Comparison of ENCODE assay signal across 8 cellular contexts in the genomic region with DNA sequence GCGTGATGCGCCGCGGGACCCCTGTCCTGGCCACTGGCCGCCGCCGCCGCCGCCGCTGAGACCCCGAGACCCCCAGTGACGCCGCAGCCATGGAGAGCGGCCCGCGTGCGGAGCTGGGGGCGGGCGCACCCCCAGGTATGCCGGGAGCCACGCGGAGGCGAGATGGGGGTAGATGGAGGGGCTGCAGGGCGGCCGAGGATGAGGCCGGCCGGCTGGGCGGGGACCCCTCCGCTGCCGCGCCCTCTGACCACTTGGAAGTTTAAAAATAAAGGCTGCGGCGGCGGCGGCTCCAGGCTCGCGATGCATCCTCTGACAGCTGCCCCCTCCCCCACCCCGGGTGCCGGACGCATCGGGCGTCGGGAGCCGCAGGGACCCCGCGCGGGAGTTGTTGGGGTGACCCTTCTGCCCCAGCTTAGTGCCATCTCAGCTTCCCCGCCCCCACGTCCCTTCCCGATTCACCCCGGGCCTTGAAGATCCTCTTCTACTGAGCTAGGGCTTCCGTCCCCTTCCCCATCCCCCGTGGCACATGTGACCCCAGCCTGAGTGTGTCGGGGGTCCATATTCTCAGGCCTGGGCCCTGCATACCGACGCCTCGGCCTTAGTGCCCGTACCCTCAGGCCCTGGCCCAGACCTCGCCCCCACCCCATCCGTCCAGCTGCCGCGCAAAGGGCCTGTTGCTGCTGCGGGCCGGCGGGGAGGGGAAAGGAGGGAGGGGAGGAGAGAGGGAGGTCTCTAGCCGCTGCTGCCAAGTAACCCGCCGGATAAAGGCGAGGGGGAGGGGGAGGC. TPM values are rescaled to one million over a fixed set of nuclear protein-coding genes. Genes with fewer than 3 reads are reported as not detected.
A peak's percentile ranks its signal among the peaks of the same experiment; 100 is the strongest.
DNase-seq lines count a peak whose midpoint lies in the region; ATAC-seq and TF ChIP-seq lines count a peak whose summit lies in the region.

No MANE protein-coding gene starts in this region.

- ATAC-seq in DND-41 (ENCODE audit: insufficient read depth, low read depth) = peak; percentile 59
- peak; percentile 6 for ATAC-seq in HG02588 (IDR thresholded peaks at IDR 0.05; ENCODE audit: unreplicated experiment)
- peak; percentile 11 for ATAC-seq in activated CD8-positive, alpha-beta memory T cell treated with anti-CD3 and anti-CD28 coated beads, Interleukin-2, amount 10 ng/mL, durations not matched to agents 7 days and 5 days
- ATAC-seq in GM21528 (IDR thresholded peaks at IDR 0.05; ENCODE audit: low FRiP score, unreplicated experiment) = no peak

- peaks cover 65% of the 10 kb centered on the region for H3K79me2 ChIP-seq in DND-41 (ENCODE audit: insufficient read depth, low read length)

- H3K4me3 ChIP-seq in DND-41 (ENCODE audit: low read depth in 1 of 2, low read length in 2 of 2) (peak overlapping the region; percentile 86 to 94), epithelial cell of esophagus (ENCODE audit: low read length) (peak overlapping the region; percentile 93), mononuclear cell (ENCODE audit: low read length) (peak overlapping the region; percentile 82), subcutaneous abdominal adipose tissue (ENCODE audit: low read depth in 1 of 5, low read length in 5 of 5) (peak overlapping the region; percentile 90 to 99 (median 96))

- H3K27me3 ChIP-seq in DND-41 (ENCODE audit: insufficient read depth, low read length, poor library complexity) (no peaks in the 10 kb centered on the region), mononuclear cell (ENCODE audit: insufficient read depth, low read length) (no peaks in the 10 kb centered on the region), subcutaneous abdominal adipose tissue (ENCODE audit: control insufficient read depth in 5 of 5, insufficient read depth in 4 of 5, low read length in 5 of 5) (no peaks in the 10 kb centered on the region)

- H3K27ac Mint-ChIP-seq in activated CD8-positive, alpha-beta memory T cell treated with anti-CD3 and anti-CD28 coated beads, Interleukin-2, amount 10 ng/mL, durations not matched to agents 7 days and 5 days = peak overlapping the region; percentile 81

- H3K36me3 ChIP-seq in DND-41 (ENCODE audit: insufficient read depth, low read length) (peaks cover 21% of the 10 kb centered on the region), subcutaneous abdominal adipose tissue (ENCODE audit: control insufficient read depth in 5 of 5, insufficient read depth in 5 of 5, low read length in 5 of 5) (peaks cover 0 to 12% (median 7%) of the 10 kb centered on the region in 5 donors)

- H3K27ac ChIP-seq in DND-41 (ENCODE audit: low read length) (peak overlapping the region; percentile 93), subcutaneous abdominal adipose tissue (ENCODE audit: low read depth, low read length) (peak overlapping the region; percentile 100)

- H3K27me3 Mint-ChIP-seq in activated CD8-positive, alpha-beta memory T cell treated with anti-CD3 and anti-CD28 coated beads, Interleukin-2, amount 10 ng/mL, durations not matched to agents 7 days and 5 days = no peaks in the 10 kb centered on the region

- H3K4me3 Mint-ChIP-seq in activated CD8-positive, alpha-beta memory T cell treated with anti-CD3 and anti-CD28 coated beads, Interleukin-2, amount 10 ng/mL, durations not matched to agents 7 days and 5 days = peak overlapping the region; percentile 91

- TF ChIP-seq CTCF in DND-41 (IDR thresholded peaks at IDR 0.05; ENCODE audit: borderline replicate concordance, extremely low read depth, low read length, poor library complexity, severe bottlenecking) = no peak
- TF ChIP-seq CTCF in epithelial cell of esophagus (IDR thresholded peaks at IDR 0.05; ENCODE audit: insufficient read depth, low read depth, low read length, missing control alignments) = no peak

- DNase-seq in DND-41 = peak; percentile 84
- DNase-seq in NCI-H526 treated with DMSO at 0.1 percent for 48 hours (lab: John Stamatoyannopoulos, UW) = peak; percentile 86
- DNase-seq in activated CD8-positive, alpha-beta memory T cell treated with anti-CD3 and anti-CD28 coated beads, Interleukin-2, amount 10 ng/mL, durations not matched to agents 7 days and 5 days = peak; percentile 76
- DNase-seq in epithelial cell of esophagus (ENCODE audit: low read depth) = no peak

- no peaks in the 10 kb centered on the region for H3K9me3 Mint-ChIP-seq in activated CD8-positive, alpha-beta memory T cell treated with anti-CD3 and anti-CD28 coated beads, Interleukin-2, amount 10 ng/mL, durations not matched to agents 7 days and 5 days (ENCODE audit: low read depth)

- CTCF ChIA-PET in activated CD8-positive, alpha-beta memory T cell treated with anti-CD3 and anti-CD28 coated beads, Interleukin-2, amount 10 ng/mL, durations not matched to agents 7 days and 5 days (lab: Charles Lee) = interaction anchor here (2.7 to 5.5 kb wide), 2 partner anchors 22 to 32 kb away, joined by 8 to 30 read pairs; no protein-coding TSS in a partner anchor

- peaks cover 71% of the 10 kb centered on the region for H3K4me1 ChIP-seq in DND-41 (ENCODE audit: insufficient read depth, low read length)
- H3K4me1 ChIP-seq in mononuclear cell (ENCODE audit: insufficient read depth, low read length) = peaks cover 75% of the 10 kb centered on the region
- H3K4me1 ChIP-seq in subcutaneous abdominal adipose tissue (ENCODE audit: control insufficient read depth in 5 of 5, insufficient read depth in 5 of 5, low read length in 5 of 5) = peaks cover 18 to 77% (median 66%) of the 10 kb centered on the region in 5 donors

- H3K9ac ChIP-seq in DND-41 (ENCODE audit: low read depth, low read length) = peak overlapping the region; percentile 93
- H3K9ac ChIP-seq in subcutaneous abdominal adipose tissue (ENCODE audit: low read length in 5 of 5) = peak overlapping the region; percentile 87 to 99 (median 94)

- H3K36me3 Mint-ChIP-seq in activated CD8-positive, alpha-beta memory T cell treated with anti-CD3 and anti-CD28 coated beads, Interleukin-2, amount 10 ng/mL, durations not matched to agents 7 days and 5 days = peaks cover 21% of the 10 kb centered on the region

- peak overlapping the region; percentile 91 for H2AFZ ChIP-seq in DND-41 (ENCODE audit: low read depth, low read length)

- H3K9me3 ChIP-seq in DND-41 (ENCODE audit: insufficient read depth, low read length, severe bottlenecking) (no peaks in the 10 kb centered on the region), mononuclear cell (ENCODE audit: low read depth, low read length) (no peaks in the 10 kb centered on the region), subcutaneous abdominal adipose tissue (ENCODE audit: control insufficient read depth in 5 of 5, low read length in 5 of 5) (no peaks in the 10 kb centered on the region)

- peak overlapping the region; percentile 79 for H3K4me2 ChIP-seq in DND-41 (ENCODE audit: insufficient read depth, low read length)

- peaks cover 26% of the 10 kb centered on the region for H4K20me1 ChIP-seq in DND-41 (ENCODE audit: insufficient read depth, low read length)

- peaks cover 67% of the 10 kb centered on the region for H3K4me1 Mint-ChIP-seq in activated CD8-positive, alpha-beta memory T cell treated with anti-CD3 and anti-CD28 coated beads, Interleukin-2, amount 10 ng/mL, durations not matched to agents 7 days and 5 days

RNA-seq across cellular contexts. Expression of a gene that starts 0.6 kb away (rescaled TPM):
- 100 to 1,000 TPM; 238 to 252 TPM for total RNA-seq in activated CD8-positive, alpha-beta memory T cell treated with anti-CD3 and anti-CD28 coated beads, Interleukin-2, amount 10 ng/mL, durations not matched to agents 7 days and 5 days
- total RNA-seq in mononuclear cell = 142 TPM

RNA-seq across cellular contexts. Expression of a gene that starts 7.2 kb away (rescaled TPM):
- 10 to 100 TPM; 56.5 to 68.3 TPM for total RNA-seq in activated CD8-positive, alpha-beta memory T cell treated with anti-CD3 and anti-CD28 coated beads, Interleukin-2, amount 10 ng/mL, durations not matched to agents 7 days and 5 days
- 25.9 TPM for total RNA-seq in mononuclear cell

RNA-seq across cellular contexts. Expression of a gene that starts 31.5 kb away (rescaled TPM):
- total RNA-seq in activated CD8-positive, alpha-beta memory T cell treated with anti-CD3 and anti-CD28 coated beads, Interleukin-2, amount 10 ng/mL, durations not matched to agents 7 days and 5 days = not detected
- total RNA-seq in mononuclear cell = 1.9 TPM
